Comparison of ENCODE assay signal across 1 cellular context in the genomic region with DNA sequence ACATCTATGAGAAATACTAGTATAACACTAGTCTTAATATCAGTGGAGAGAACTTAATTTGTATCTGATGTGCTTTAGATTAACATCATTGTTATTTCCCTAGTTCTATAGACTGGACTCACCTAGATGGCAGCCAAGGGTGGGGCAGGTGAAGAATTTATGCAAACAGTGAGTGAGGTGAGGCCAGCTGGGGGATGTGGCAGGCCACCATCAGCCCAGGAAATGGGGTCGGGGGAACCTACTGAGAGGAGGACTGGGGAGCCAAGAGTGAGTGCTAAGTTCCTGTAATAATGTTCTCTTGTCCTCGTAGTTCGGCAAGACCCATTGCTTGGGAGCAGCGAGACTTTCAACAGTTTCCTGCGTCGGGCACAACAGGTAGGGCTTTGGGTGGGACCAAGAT.
TF ChIP-seq lines count a peak whose summit lies in the region.

No MANE protein-coding gene starts in this region.

TF ChIP-seq in IMR-90, 13 proteins besides CTCF, POLR2A, EP300 and RAD21:
- TF ChIP-seq RFX5 (IDR thresholded peaks at IDR 0.05; ENCODE audit: low read depth, low read length) = no peak
- TF ChIP-seq MAFK (IDR thresholded peaks at IDR 0.05; ENCODE audit: low read depth, low read length) = no peak
- TF ChIP-seq, protein P1, sequence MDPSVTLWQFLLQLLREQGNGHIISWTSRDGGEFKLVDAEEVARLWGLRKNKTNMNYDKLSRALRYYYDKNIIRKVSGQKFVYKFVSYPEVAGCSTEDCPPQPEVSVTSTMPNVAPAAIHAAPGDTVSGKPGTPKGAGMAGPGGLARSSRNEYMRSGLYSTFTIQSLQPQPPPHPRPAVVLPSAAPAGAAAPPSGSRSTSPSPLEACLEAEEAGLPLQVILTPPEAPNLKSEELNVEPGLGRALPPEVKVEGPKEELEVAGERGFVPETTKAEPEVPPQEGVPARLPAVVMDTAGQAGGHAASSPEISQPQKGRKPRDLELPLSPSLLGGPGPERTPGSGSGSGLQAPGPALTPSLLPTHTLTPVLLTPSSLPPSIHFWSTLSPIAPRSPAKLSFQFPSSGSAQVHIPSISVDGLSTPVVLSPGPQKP (IDR thresholded peaks at IDR 0.05; ENCODE audit: borderline replicate concordance, low read depth, low read length) = no peak
- TF ChIP-seq, protein P2, sequence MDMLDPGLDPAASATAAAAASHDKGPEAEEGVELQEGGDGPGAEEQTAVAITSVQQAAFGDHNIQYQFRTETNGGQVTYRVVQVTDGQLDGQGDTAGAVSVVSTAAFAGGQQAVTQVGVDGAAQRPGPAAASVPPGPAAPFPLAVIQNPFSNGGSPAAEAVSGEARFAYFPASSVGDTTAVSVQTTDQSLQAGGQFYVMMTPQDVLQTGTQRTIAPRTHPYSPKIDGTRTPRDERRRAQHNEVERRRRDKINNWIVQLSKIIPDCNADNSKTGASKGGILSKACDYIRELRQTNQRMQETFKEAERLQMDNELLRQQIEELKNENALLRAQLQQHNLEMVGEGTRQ (IDR thresholded peaks at IDR 0.05; ENCODE audit: low read depth, low read length) = no peak
- TF ChIP-seq CEBPB (IDR thresholded peaks at IDR 0.05; ENCODE audit: low read depth, low read length) = no peak
- TF ChIP-seq FOS (IDR thresholded peaks at IDR 0.05; ENCODE audit: low read depth, low read length) = no peak
